ENCODE assay signal across 18 cellular contexts in genomic region chr20:32330555-32330897, GRCh38.
"Had no signal": no experiment of that assay in that cellular context is flagged by ENCODE, and none has a peak within 500 bp of the region (broad histone marks: within the 10 kb centered on the region; RNA-seq: fewer than 3 reads in every experiment).

No MANE protein-coding gene starts in this region.

- H3K4me1 ChIP-seq: colonic mucosa had no signal

- H3K27ac Mint-ChIP-seq: naive thymus-derived CD4-positive, alpha-beta T cell; nephron progenitor cell; stimulated activated naive B cell treated with anti-CD40 and anti-IgM and Interleukin-4, amounts not matched to agents 10 μg/mL and 1 μg/mL and 100 μg/mL, for 72 hours had no signal

- DNase-seq: colonic mucosa; dermis blood vessel endothelial cell; esophagus squamous epithelium; foreskin fibroblast; kidney; left cardiac atrium; left ventricle myocardium superior; naive thymus-derived CD4-positive, alpha-beta T cell; nephron progenitor cell; psoas muscle; retina; spleen; stimulated activated CD4-positive, alpha-beta T cell treated with anti-CD3 and anti-CD28 coated beads, Interleukin-15, amount 100 ng/mL, for 24 hours; stimulated activated CD4-positive, alpha-beta T cell treated with anti-CD3 and anti-CD28 coated beads, Interleukin-1b, Interleukin-23, amount 100 ng/mL, for 48 hours; stimulated activated CD4-positive, alpha-beta T cell treated with anti-CD3 and anti-CD28 coated beads, Interleukin-4, amount 100 ng/mL, for 24 hours; stimulated activated naive B cell treated with anti-CD40 and anti-IgM and Interleukin-4, amounts not matched to agents 10 μg/mL and 1 μg/mL and 100 μg/mL, for 72 hours; trophoblast cell had no signal

- H3K36me3 ChIP-seq: colonic mucosa had no signal

- H3K4me3 Mint-ChIP-seq: naive thymus-derived CD4-positive, alpha-beta T cell; nephron progenitor cell; stimulated activated naive B cell treated with anti-CD40 and anti-IgM and Interleukin-4, amounts not matched to agents 10 μg/mL and 1 μg/mL and 100 μg/mL, for 72 hours had no signal

- H3K4me1 Mint-ChIP-seq: nephron progenitor cell had no signal

- H3K27ac ChIP-seq: colonic mucosa, esophagus squamous epithelium, psoas muscle had no signal

- ATAC-seq: left cardiac atrium; left ventricle myocardium superior; naive thymus-derived CD4-positive, alpha-beta T cell; psoas muscle; sciatic nerve; stimulated activated naive B cell treated with anti-CD40 and anti-IgM and Interleukin-4, amounts not matched to agents 10 μg/mL and 1 μg/mL and 100 μg/mL, for 72 hours had no signal

- H3K9me3 ChIP-seq: colonic mucosa, esophagus squamous epithelium, psoas muscle, spleen had no signal

- H3K4me3 ChIP-seq: colonic mucosa, esophagus squamous epithelium, psoas muscle, spleen had no signal

- H3K27me3 ChIP-seq: colonic mucosa, esophagus squamous epithelium, spleen had no signal

- H3K27me3 Mint-ChIP-seq: naive thymus-derived CD4-positive, alpha-beta T cell; stimulated activated naive B cell treated with anti-CD40 and anti-IgM and Interleukin-4, amounts not matched to agents 10 μg/mL and 1 μg/mL and 100 μg/mL, for 72 hours had no signal

- H3K9me3 Mint-ChIP-seq: naive thymus-derived CD4-positive, alpha-beta T cell; nephron progenitor cell; stimulated activated naive B cell treated with anti-CD40 and anti-IgM and Interleukin-4, amounts not matched to agents 10 μg/mL and 1 μg/mL and 100 μg/mL, for 72 hours had no signal
